12 cellular contexts compared by ENCODE assay signal in the genomic region with DNA sequence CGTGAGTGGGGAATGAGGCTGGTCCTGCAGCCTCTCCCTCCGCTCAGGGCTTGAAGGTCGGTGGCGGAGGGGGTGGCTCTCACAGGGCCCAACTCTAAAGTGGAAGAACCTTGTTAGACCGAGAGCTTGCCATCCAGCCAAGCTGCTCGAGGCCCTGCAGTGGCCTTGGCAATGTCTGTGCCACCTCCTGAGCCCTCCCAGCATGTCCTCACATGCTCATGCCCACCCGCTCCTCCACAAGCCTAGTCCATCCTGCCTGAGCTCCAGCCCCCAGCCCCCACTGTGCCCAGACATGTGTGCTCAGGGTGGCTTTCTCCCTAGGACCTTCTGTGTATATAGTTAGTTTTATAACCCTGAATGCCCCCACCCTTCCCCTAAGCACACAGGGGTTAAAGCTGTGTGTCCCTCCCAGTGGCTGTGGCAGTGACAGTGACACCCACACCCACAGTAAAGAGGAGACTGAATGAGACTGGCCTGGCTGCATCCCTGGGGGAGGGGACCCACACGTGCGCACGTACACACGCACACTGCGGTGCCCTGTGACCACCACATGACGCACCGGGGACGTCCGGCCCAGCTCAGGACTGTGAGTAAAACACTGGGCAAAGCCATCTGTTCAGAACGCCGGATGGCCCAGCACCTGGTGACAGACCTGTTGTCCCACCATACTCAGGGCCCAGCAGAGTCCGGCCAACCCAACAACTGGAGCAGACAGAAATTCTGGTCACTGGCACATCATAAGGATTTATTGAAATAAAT. TPM values are rescaled to one million over a fixed set of nuclear protein-coding genes. Genes with fewer than 3 reads are reported as not detected.
DNase-seq lines count a peak whose midpoint lies in the region; ATAC-seq, FAIRE-seq and TF ChIP-seq lines count a peak whose summit lies in the region.
"Had no signal": no experiment of that assay in that cellular context is flagged by ENCODE, and none has a peak within 500 bp of the region (broad histone marks: within the 10 kb centered on the region; RNA-seq: fewer than 3 reads in every experiment).

No MANE protein-coding gene starts in this region.

- TF ChIP-seq CTCF in 22Rv1 (IDR thresholded peaks at IDR 0.05) (no peak), K562 (IDR thresholded peaks at IDR 0.05 in 2 of 3, conservative IDR thresholded peaks at IDR 0.05 in 1 of 3; ENCODE audit: insufficient read depth in 2 of 3, low read depth in 1 of 3, low read length in 3 of 3) (no peak), psoas muscle (IDR thresholded peaks at IDR 0.05) (no peak)

- intact Hi-C loops in K562 (cut with micrococcal nuclease), result no loop called here
- intact Hi-C loops in psoas muscle (cut with DNase I), result loop anchor here in 1 of 2 donors (5.0 kb wide), 1 partner anchor 37 kb away; no protein-coding TSS in a partner anchor

- no TSS peak for BruUV-seq in K562 (replicated peaks; lab: Mats Ljungman, UMichigan)

- no peak for TF ChIP-seq EP300 in K562 (IDR thresholded peaks at IDR 0.05; ENCODE audit: low read length)

- CTCF ChIA-PET in K562 (lab: Yijun Ruan, JAX; ENCODE audit: low intra/inter-chr PET ratio), result no interaction called here

- H3K4me2 ChIP-seq in K562 (ENCODE audit: insufficient read depth, low read length), result no peak overlapping the region

- no peaks in the 10 kb centered on the region for H3K36me3 ChIP-seq in K562 (ENCODE audit: control insufficient read depth, insufficient read depth, low read length)
- peaks cover 0 to 45% of the 10 kb centered on the region in 2 donors for H3K36me3 ChIP-seq in psoas muscle (ENCODE audit: insufficient read depth in 1 of 2, low read depth in 1 of 2)

- peak overlapping the region; percentile 47 for H3K27ac ChIP-seq in 22Rv1
- no peak overlapping the region for H3K27ac ChIP-seq in K562 (ENCODE audit: extremely low read depth, low read depth, low read length)
- peak overlapping the region; percentile 98 for H3K27ac ChIP-seq in psoas muscle

- H4K20me1 ChIP-seq in K562 (replicated peaks; ENCODE audit: control insufficient read depth, insufficient read depth, low read length), result peaks cover 6% of the 10 kb centered on the region

- no peak for FAIRE-seq in K562 (lab: Jason Lieb, UNC)
- FAIRE-seq: frontal cortex had no signal

- TF ChIP-seq POLR2A in K562 (conservative IDR thresholded peaks at IDR 0.05), result no peak

- no peak for TF ChIP-seq RAD21 in K562 (CRISPR knock-in tag; conservative IDR thresholded peaks at IDR 0.05 in 1 of 2, IDR thresholded peaks at IDR 0.05 in 1 of 2)

- H3K79me2 ChIP-seq in K562 (ENCODE audit: control insufficient read depth, insufficient read depth, low read length), result no peaks in the 10 kb centered on the region

- no peak for DNase-seq in K562 (ENCODE audit: extremely low read depth in 1 of 4, low spot score in 3 of 4)
- DNase-seq in hepatic stellate cell (ENCODE audit: low spot score), result peak; percentile 72
- peak; percentile 84 to 90 for DNase-seq in psoas muscle
- no peak for DNase-seq in activated effector memory CD4-positive, alpha-beta T cell treated with anti-CD3 and anti-CD28 coated beads, Interleukin-2, amount 50 U/mL, for 16 hours
- DNase-seq in NCI-H1436 treated with DMSO at 0.1 percent for 48 hours (lab: John Stamatoyannopoulos, UW), result no peak
- no peak for DNase-seq in T1000 (lab: John Stamatoyannopoulos, UW)
- no peak for DNase-seq in HCEC 1CT
- DNase-seq: activated naive CD8-positive, alpha-beta T cell treated with anti-CD3 and anti-CD28 coated beads, Interleukin-2, amount 50 U/mL, for 24 hours; NCI-H226; stimulated activated CD4-positive, alpha-beta T cell treated with anti-CD3 and anti-CD28 coated beads, Interleukin-4, amount 100 ng/mL, for 24 hours had no signal

- H2AFZ ChIP-seq in K562 (ENCODE audit: low read depth, low read length), result no peak overlapping the region

- H3K9ac ChIP-seq in K562 (ENCODE audit: insufficient read depth in 1 of 2, low read depth in 2 of 2, low read length in 2 of 2), result peak overlapping the region in 1 of 2 experiments; percentile 13; a peak in 1 of 4 replicates

- no peak overlapping the region for H3K4me3 ChIP-seq in K562
- peak overlapping the region; percentile 21 for H3K4me3 ChIP-seq in psoas muscle

- H3K4me1 ChIP-seq in K562 (replicated peaks in 1 of 2; ENCODE audit: control insufficient read depth in 2 of 2, insufficient read depth in 2 of 2, low read length in 2 of 2) (peaks cover 8 to 41% of the 10 kb centered on the region in 2 experiments), psoas muscle (peaks cover 30% of the 10 kb centered on the region)

- no peaks in the 10 kb centered on the region for H3K9me3 ChIP-seq in K562 (replicated peaks; ENCODE audit: control insufficient read depth, insufficient read depth, low read depth, low read length)
- H3K9me3 ChIP-seq in psoas muscle, result no peaks in the 10 kb centered on the region

- ATAC-seq in K562 (no peak), psoas muscle (peak; percentile 74 to 79 (median 78))
- ATAC-seq: activated naive CD8-positive, alpha-beta T cell treated with anti-CD3 and anti-CD28 coated beads, Interleukin-2, amount 50 U/mL, for 24 hours had no signal

- H3K27me3 ChIP-seq in K562 (ENCODE audit: control insufficient read depth in 2 of 2, insufficient read depth in 2 of 2, low read length in 2 of 2) (peaks cover 0 to 15% of the 10 kb centered on the region in 2 experiments; a peak in 1 of 5 replicates), psoas muscle (ENCODE audit: insufficient read depth in 3 of 3, low read length in 2 of 3) (no peaks in the 10 kb centered on the region)

- no peaks in the 10 kb centered on the region for H3K9me1 ChIP-seq in K562 (ENCODE audit: control insufficient read depth, insufficient read depth, low read length)

- in situ Hi-C loops in K562 (cut with MboI), result no loop called here

- WGBS in K562 (ENCODE audit: insufficient coverage, low coverage, missing lambda C conversion rate), result 29% methylated on average over 17 of the region's 19 CpGs
- 40 to 63% (median 57%) methylated on average over 18 to 19 of the region's 19 CpGs for WGBS in psoas muscle, 3 donors

- POLR2A ChIA-PET in K562 (lab: Yijun Ruan, JAX), result interaction anchor here (0.6 to 1.6 kb wide), 4 partner anchors 10 to 50 kb away, joined by 3 to 4 read pairs (median 3); no protein-coding TSS in a partner anchor

RNA-seq across cellular contexts. Expression of a gene that starts 15.6 kb away (rescaled TPM):
- total RNA-seq in K562 (2011; cell fraction: chromatin; rRNA removed; ENCODE audit: low replicate concordance), result 1.4 and 4.1 TPM in 2 replicates
- 1.1 and 3.0 TPM in 2 replicates for total RNA-seq in K562 (2011; cell fraction: nucleolus; rRNA removed)
- 0.37 and 0.53 TPM in 2 replicates for total RNA-seq in K562 (2011; cell fraction: nucleoplasm; rRNA removed)
- total RNA-seq in K562 (2014; rRNA removed) (1.00 and 1.5 TPM in 2 replicates), K562 (2014; rRNA removed; fragmentation: Illumina TruSeq; extraction: Trizol) (0.38 and 0.87 TPM in 2 replicates), K562 (2015; rRNA removed; fragmentation: Illumina TruSeq; extraction: Trizol) (1.2 and 1.4 TPM in 2 replicates), K562 (2021) (1.9 and 2.5 TPM in 2 replicates), psoas muscle (100 to 1,000 TPM in 2 of 4 donors, 10 to 100 TPM in 2; 79.3 to 213 (median 110) TPM)
- polyA plus RNA-seq in K562 (2011; rRNA removed) (1.8 and 5.3 TPM in 2 replicates), K562 (2014; fragmentation: Illumina TruSeq; extraction: Trizol) (2.0 and 2.7 TPM in 2 replicates), K562 (2014; fragmentation: Nextera tagmentation; extraction: Ambion mirVana) (under 1 TPM; 0.03 to 0.08 TPM), K562 (2014; rRNA removed) (1.5 and 2.6 TPM in 2 replicates), psoas muscle (10 to 100 TPM; 50.3 to 99.4 (median 55.2) TPM)
- 3.7 and 10.5 TPM in 2 replicates for polyA plus RNA-seq in K562 (2011; cell fraction: cytosol; rRNA removed)
- 4.9 and 5.8 TPM in 2 replicates for polyA plus RNA-seq in K562 (2011; cell fraction: nucleus; rRNA removed)
- polyA plus RNA-seq in K562 (2012), result 2.6 and 5.2 TPM in 2 replicates
- polyA minus RNA-seq in K562 (2011; rRNA and poly(A)+ RNA removed), result 3.0 and 4.2 TPM in 2 replicates
- polyA minus RNA-seq in K562 (2011; cell fraction: cytosol; rRNA and poly(A)+ RNA removed), result 3.3 and 9.3 TPM in 2 replicates
- polyA minus RNA-seq in K562 (2011; cell fraction: nucleus; rRNA and poly(A)+ RNA removed), result 1.6 and 1.8 TPM in 2 replicates

RNA-seq across cellular contexts. Expression of a gene that starts 19.2 kb away (rescaled TPM):
- 0.18 and 1.0 TPM in 2 replicates for total RNA-seq in K562 (2011; cell fraction: chromatin; rRNA removed; ENCODE audit: low replicate concordance)
- total RNA-seq in K562 (2011; cell fraction: nucleolus; rRNA removed), result 0.50 TPM in 1 of 2 replicates, not detected in the other
- not detected in 2 replicates for total RNA-seq in K562 (2011; cell fraction: nucleoplasm; rRNA removed)
- not detected in 2 replicates for total RNA-seq in K562 (2014; rRNA removed)
- not detected in 2 replicates for total RNA-seq in K562 (2014; rRNA removed; fragmentation: Illumina TruSeq; extraction: Trizol)
- total RNA-seq in K562 (2015; rRNA removed; fragmentation: Illumina TruSeq; extraction: Trizol), result not detected in 2 replicates
- total RNA-seq in K562 (2021), result 0.07 TPM in 1 of 2 replicates, not detected in the other
- 0.14 TPM in 1 of 2 replicates, not detected in the other for polyA plus RNA-seq in K562 (2011; rRNA removed)
- 0.01 and 0.10 TPM in 2 replicates for polyA plus RNA-seq in K562 (2011; cell fraction: cytosol; rRNA removed)
- polyA plus RNA-seq in K562 (2011; cell fraction: nucleus; rRNA removed), result 0.15 and 0.24 TPM in 2 replicates
- 0.07 and 0.22 TPM in 2 replicates for polyA plus RNA-seq in K562 (2012)
- polyA plus RNA-seq in K562 (2014; fragmentation: Illumina TruSeq; extraction: Trizol), result 0.04 TPM in 1 of 2 replicates, not detected in the other
- not detected for polyA plus RNA-seq in K562 (2014; fragmentation: Nextera tagmentation; extraction: Ambion mirVana)
- 0.11 TPM in 1 of 2 replicates, not detected in the other for polyA plus RNA-seq in K562 (2014; rRNA removed)
- polyA minus RNA-seq in K562 (2011; rRNA and poly(A)+ RNA removed), result 0.15 TPM in 1 of 2 replicates, not detected in the other
- not detected in 2 replicates for polyA minus RNA-seq in K562 (2011; cell fraction: cytosol; rRNA and poly(A)+ RNA removed)
- not detected in 2 replicates for polyA minus RNA-seq in K562 (2011; cell fraction: nucleus; rRNA and poly(A)+ RNA removed)
- 1 to 10 TPM in 3 of 4 donors, under 1 TPM in 1; 0.55 to 2.7 (median 1.3) TPM for total RNA-seq in psoas muscle
- 1 to 10 TPM in 1 of 3 donors, under 1 TPM in 2; 0.64 to 1.3 (median 0.98) TPM for polyA plus RNA-seq in psoas muscle

RNA-seq across cellular contexts. Expression of a gene that starts 39.7 kb away (rescaled TPM):
- total RNA-seq in K562 (2011; cell fraction: chromatin; rRNA removed; ENCODE audit: low replicate concordance), result 29.7 and 49.5 TPM in 2 replicates
- 27.6 and 29.7 TPM in 2 replicates for total RNA-seq in K562 (2011; cell fraction: nucleolus; rRNA removed)
- 29.0 and 30.6 TPM in 2 replicates for total RNA-seq in K562 (2011; cell fraction: nucleoplasm; rRNA removed)
- total RNA-seq in K562 (2014; rRNA removed) (45.5 and 52.9 TPM in 2 replicates), K562 (2014; rRNA removed; fragmentation: Illumina TruSeq; extraction: Trizol) (9.9 and 14.5 TPM in 2 replicates), K562 (2015; rRNA removed; fragmentation: Illumina TruSeq; extraction: Trizol) (28.6 and 29.0 TPM in 2 replicates), K562 (2021) (56.6 and 63.5 TPM in 2 replicates), psoas muscle (10 to 100 TPM; 15.1 to 26.5 (median 18.4) TPM)
- polyA plus RNA-seq in K562 (2011; rRNA removed) (11.6 and 12.7 TPM in 2 replicates), K562 (2014; fragmentation: Illumina TruSeq; extraction: Trizol) (24.7 and 25.5 TPM in 2 replicates), K562 (2014; fragmentation: Nextera tagmentation; extraction: Ambion mirVana) (under 1 TPM; 0.10 to 0.13 TPM), K562 (2014; rRNA removed) (34.2 and 35.7 TPM in 2 replicates), psoas muscle (10 to 100 TPM in 2 of 3 donors, 1 to 10 TPM in 1; 7.0 to 11.3 (median 11.0) TPM)
- polyA plus RNA-seq in K562 (2011; cell fraction: cytosol; rRNA removed), result 11.9 and 15.6 TPM in 2 replicates
- 50.9 and 52.5 TPM in 2 replicates for polyA plus RNA-seq in K562 (2011; cell fraction: nucleus; rRNA removed)
- 27.4 and 32.9 TPM in 2 replicates for polyA plus RNA-seq in K562 (2012)
- polyA minus RNA-seq in K562 (2011; rRNA and poly(A)+ RNA removed), result 18.9 and 21.8 TPM in 2 replicates
- 17.7 and 18.7 TPM in 2 replicates for polyA minus RNA-seq in K562 (2011; cell fraction: cytosol; rRNA and poly(A)+ RNA removed)
- polyA minus RNA-seq in K562 (2011; cell fraction: nucleus; rRNA and poly(A)+ RNA removed), result 12.4 and 25.9 TPM in 2 replicates

RNA-seq across cellular contexts. Expression of a gene that starts 54.9 kb away (rescaled TPM):
- 0.19 and 1.1 TPM in 2 replicates for total RNA-seq in K562 (2011; cell fraction: chromatin; rRNA removed; ENCODE audit: low replicate concordance)
- total RNA-seq in K562 (2011; cell fraction: nucleolus; rRNA removed), result 1.1 and 4.2 TPM in 2 replicates
- 0.51 and 1.1 TPM in 2 replicates for total RNA-seq in K562 (2011; cell fraction: nucleoplasm; rRNA removed)
- 0.05 and 0.20 TPM in 2 replicates for total RNA-seq in K562 (2014; rRNA removed)
- total RNA-seq in K562 (2014; rRNA removed; fragmentation: Illumina TruSeq; extraction: Trizol), result 0.10 and 0.33 TPM in 2 replicates
- 0.11 and 0.14 TPM in 2 replicates for total RNA-seq in K562 (2015; rRNA removed; fragmentation: Illumina TruSeq; extraction: Trizol)
- 0.75 and 1.3 TPM in 2 replicates for total RNA-seq in K562 (2021)
- 0.15 and 0.16 TPM in 2 replicates for polyA plus RNA-seq in K562 (2011; rRNA removed)
- 0.13 and 0.30 TPM in 2 replicates for polyA plus RNA-seq in K562 (2011; cell fraction: cytosol; rRNA removed)
- 0.86 and 1.1 TPM in 2 replicates for polyA plus RNA-seq in K562 (2011; cell fraction: nucleus; rRNA removed)
- polyA plus RNA-seq in K562 (2012), result 0.35 and 1.4 TPM in 2 replicates
- polyA plus RNA-seq in K562 (2014; fragmentation: Illumina TruSeq; extraction: Trizol), result 0.13 and 0.24 TPM in 2 replicates
- polyA plus RNA-seq in K562 (2014; fragmentation: Nextera tagmentation; extraction: Ambion mirVana), result not detected
- 0.03 TPM in 2 replicates for polyA plus RNA-seq in K562 (2014; rRNA removed)
- polyA minus RNA-seq in K562 (2011; rRNA and poly(A)+ RNA removed), result 1.1 TPM in 1 of 2 replicates, not detected in the other
- 0.19 and 2.6 TPM in 2 replicates for polyA minus RNA-seq in K562 (2011; cell fraction: cytosol; rRNA and poly(A)+ RNA removed)
- 0.56 and 0.67 TPM in 2 replicates for polyA minus RNA-seq in K562 (2011; cell fraction: nucleus; rRNA and poly(A)+ RNA removed)
- 10 to 100 TPM in 3 of 4 donors, 1 to 10 TPM in 1; 7.8 to 21.9 (median 15.0) TPM for total RNA-seq in psoas muscle
- polyA plus RNA-seq in psoas muscle, result 10 to 100 TPM in 1 of 3 donors, 1 to 10 TPM in 2; 4.9 to 21.5 (median 5.6) TPM

RNA-seq across cellular contexts. Expression of a gene that starts 55.0 kb away (rescaled TPM):
- not detected in 2 replicates for total RNA-seq in K562 (2011; cell fraction: chromatin; rRNA removed; ENCODE audit: low replicate concordance)
- not detected in 2 replicates for total RNA-seq in K562 (2011; cell fraction: nucleolus; rRNA removed)
- total RNA-seq in K562 (2011; cell fraction: nucleoplasm; rRNA removed), result not detected in 2 replicates
- total RNA-seq in K562 (2014; rRNA removed) (not detected in 2 replicates), K562 (2014; rRNA removed; fragmentation: Illumina TruSeq; extraction: Trizol) (not detected in 2 replicates), K562 (2015; rRNA removed; fragmentation: Illumina TruSeq; extraction: Trizol) (not detected in 2 replicates), K562 (2021) (not detected in 2 replicates), psoas muscle (100 to 1,000 TPM; 245 to 291 (median 266) TPM)
- polyA plus RNA-seq in K562 (2011; rRNA removed) (not detected in 2 replicates), K562 (2014; fragmentation: Illumina TruSeq; extraction: Trizol) (not detected in 2 replicates), K562 (2014; fragmentation: Nextera tagmentation; extraction: Ambion mirVana) (not detected), K562 (2014; rRNA removed) (not detected in 2 replicates), psoas muscle (100 to 1,000 TPM; 120 to 254 (median 151) TPM)
- polyA plus RNA-seq in K562 (2011; cell fraction: cytosol; rRNA removed), result not detected in 2 replicates
- not detected in 2 replicates for polyA plus RNA-seq in K562 (2011; cell fraction: nucleus; rRNA removed)
- not detected in 2 replicates for polyA plus RNA-seq in K562 (2012)
- polyA minus RNA-seq in K562 (2011; rRNA and poly(A)+ RNA removed), result not detected in 2 replicates
- not detected in 2 replicates for polyA minus RNA-seq in K562 (2011; cell fraction: cytosol; rRNA and poly(A)+ RNA removed)
- polyA minus RNA-seq in K562 (2011; cell fraction: nucleus; rRNA and poly(A)+ RNA removed), result not detected in 2 replicates
- total RNA-seq: frontal cortex had no signal

Comparison
In these comparisons a context has a peak if more than half of its experiments do, and no peak if none do; other contexts are left out.
1. DNase-seq: peak in hepatic stellate cell (single experiment) and psoas muscle (2 of 2); none in K562 (0 of 4), activated effector memory CD4-positive, alpha-beta T cell treated with anti-CD3 and anti-CD28 coated beads, Interleukin-2, amount 50 U/mL, for 16 hours (single experiment), NCI-H1436 treated with DMSO at 0.1 percent for 48 hours (single experiment), T1000 (single experiment) and HCEC 1CT (single experiment).
2. RNA of a gene that starts 15.6 kb away (total RNA-seq): 79.3 to 213 TPM in psoas muscle; 0.37 to 4.1 TPM in K562; every median in the first group is over 10 times any median in the second.